In the genomic region with DNA sequence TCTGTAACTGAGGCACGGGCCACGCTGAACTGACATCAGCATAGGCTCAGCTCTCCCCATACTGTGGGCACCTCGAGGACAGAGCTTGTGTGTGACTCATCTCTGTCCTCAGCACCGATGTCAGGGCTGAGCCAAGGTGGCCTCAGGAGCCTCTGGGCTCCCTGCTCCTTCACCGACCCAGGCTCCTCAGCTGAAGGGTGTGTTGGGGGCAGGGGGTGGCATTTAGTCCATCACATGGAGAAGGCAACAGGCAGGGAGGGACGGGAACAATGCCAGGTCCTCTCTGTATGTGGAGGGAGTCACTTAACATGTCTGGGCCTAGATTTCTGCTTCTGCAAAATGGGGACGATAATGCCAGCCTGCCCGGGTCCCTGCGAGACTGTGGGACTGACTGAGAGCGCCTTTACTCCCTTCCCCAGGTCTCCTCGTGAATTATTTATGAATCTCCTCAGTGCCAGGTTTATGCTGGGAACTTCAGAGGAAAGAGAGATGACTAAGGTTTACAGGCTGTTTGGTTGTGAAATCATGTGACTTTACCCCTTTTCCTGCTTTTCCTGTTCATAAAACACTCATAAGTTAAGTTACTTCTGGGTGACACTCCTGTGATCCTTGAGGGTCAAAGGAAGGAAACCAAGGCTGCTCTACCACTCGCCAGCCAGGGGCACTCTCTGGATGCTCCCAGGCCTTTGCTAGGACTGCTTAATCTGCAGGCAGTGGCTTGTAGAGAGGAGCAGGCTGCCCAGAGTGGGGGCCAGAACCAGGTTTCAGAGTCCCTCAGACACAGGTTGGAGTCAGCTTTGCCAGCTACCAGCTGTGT, we compare ENCODE assay signal across 10 cellular contexts. TPM values are rescaled to one million over a fixed set of nuclear protein-coding genes. Genes with fewer than 3 reads are reported as not detected.
DNase-seq lines count a peak whose midpoint lies in the region; ATAC-seq and TF ChIP-seq lines count a peak whose summit lies in the region.
"Had no signal": no experiment of that assay in that cellular context is flagged by ENCODE, and none has a peak within 500 bp of the region (broad histone marks: within the 10 kb centered on the region; RNA-seq: fewer than 3 reads in every experiment).

No MANE protein-coding gene starts in this region.

- no peaks in the 10 kb centered on the region for H3K36me3 Mint-ChIP-seq in CD8-positive, alpha-beta memory T cell

- H3K9me3 ChIP-seq in CD8-positive, alpha-beta memory T cell (ENCODE audit: low read length) = no peaks in the 10 kb centered on the region

- H3K9me3 Mint-ChIP-seq in CD8-positive, alpha-beta memory T cell = no peaks in the 10 kb centered on the region
- H3K9me3 Mint-ChIP-seq: activated T-cell treated with anti-CD3 and anti-CD28 coated beads, Interleukin-2, amount 50 U/mL, for 4 hours had no signal

- H3K27ac Mint-ChIP-seq in CD8-positive, alpha-beta memory T cell = peak overlapping the region in 3 of 8 donors; percentile 12 to 56 (median 35)

- POLR2A ChIA-PET in CD8-positive, alpha-beta memory T cell (lab: Charles Lee) = interaction anchor here (0.5 kb wide), 1 partner anchor 119 kb away, joined by 7 read pairs; no protein-coding TSS in a partner anchor

- H3K4me3 Mint-ChIP-seq in CD8-positive, alpha-beta memory T cell = no peak overlapping the region
- H3K4me3 Mint-ChIP-seq: activated T-cell treated with anti-CD3 and anti-CD28 coated beads, Interleukin-2, amount 50 U/mL, for 4 hours had no signal

- no peak overlapping the region for H3K27ac ChIP-seq in CD8-positive, alpha-beta memory T cell (ENCODE audit: low read depth, low read length)

- ATAC-seq in HG03354 (IDR thresholded peaks at IDR 0.05; ENCODE audit: poor library complexity, severe bottlenecking, unreplicated experiment) = no peak
- ATAC-seq in HG03095 (IDR thresholded peaks at IDR 0.05; ENCODE audit: unreplicated experiment) = no peak
- ATAC-seq: activated T-cell treated with anti-CD3 and anti-CD28 coated beads, Interleukin-2, amount 50 U/mL, for 4 hours had no signal

- CTCF ChIA-PET in CD8-positive, alpha-beta memory T cell (lab: Charles Lee) = no interaction called here

- no peaks in the 10 kb centered on the region for H3K27me3 ChIP-seq in CD8-positive, alpha-beta memory T cell (ENCODE audit: insufficient read depth, low read length, poor library complexity, severe bottlenecking)

- DNase-seq in DMS53 treated with DMSO at 0.1 percent for 48 hours (lab: John Stamatoyannopoulos, UW; ENCODE audit: unreplicated experiment) = peak; percentile 87
- peak; percentile 65 for DNase-seq in NCI-H226
- peak; percentile 93 for DNase-seq in epithelial cell of proximal tubule (ENCODE audit: low read depth)
- DNase-seq in renal cortical epithelial cell (ENCODE audit: low read depth) = peak; percentile 99
- DNase-seq in OCI-M2 (lab: John Stamatoyannopoulos, UW; ENCODE audit: unreplicated experiment) = no peak
- DNase-seq in CD8-positive, alpha-beta memory T cell = no peak
- DNase-seq: activated T-cell treated with anti-CD3 and anti-CD28 coated beads, Interleukin-2, amount 50 U/mL, for 4 hours; NCI-H187 treated with DMSO at 0.1 percent for 48 hours had no signal

- TF ChIP-seq CTCF in epithelial cell of proximal tubule (conservative IDR thresholded peaks at IDR 0.05; ENCODE audit: low read depth, low read length) = peak; percentile 6

- no peak overlapping the region for H3K4me3 ChIP-seq in epithelial cell of proximal tubule (ENCODE audit: low read depth, low read length)
- no peak overlapping the region for H3K4me3 ChIP-seq in CD8-positive, alpha-beta memory T cell (ENCODE audit: low read length)

- no peaks in the 10 kb centered on the region for H3K4me1 ChIP-seq in CD8-positive, alpha-beta memory T cell (ENCODE audit: insufficient read depth, low read length)

- H3K4me1 Mint-ChIP-seq in CD8-positive, alpha-beta memory T cell = peaks cover 0 to 7% (median 0%) of the 10 kb centered on the region in 3 donors

- peaks cover 0 to 11% of the 10 kb centered on the region in 2 donors for H3K27me3 Mint-ChIP-seq in CD8-positive, alpha-beta memory T cell

- H3K36me3 ChIP-seq in CD8-positive, alpha-beta memory T cell (ENCODE audit: insufficient read depth, low read length) = no peaks in the 10 kb centered on the region

RNA-seq across cellular contexts. Expression of a gene that starts 16.2 kb away (rescaled TPM):
- 15.1 and 21.3 TPM in 2 replicates for total RNA-seq in epithelial cell of proximal tubule
- total RNA-seq in renal cortical epithelial cell = 24.5 and 79.0 TPM in 2 replicates
- under 1 TPM in 1 of 2 experiments, not detected in 1; 0.28 TPM for total RNA-seq in CD8-positive, alpha-beta memory T cell
- polyA plus RNA-seq in CD8-positive, alpha-beta memory T cell = not detected

Comparison
In these comparisons a context has a peak if more than half of its experiments do, and no peak if none do; other contexts are left out.
1. DNase-seq: peak in DMS53 treated with DMSO at 0.1 percent for 48 hours (single experiment), NCI-H226 (single experiment), epithelial cell of proximal tubule (single experiment) and renal cortical epithelial cell (single experiment); none in OCI-M2 (single experiment) and CD8-positive, alpha-beta memory T cell (0 of 5).
2. RNA of a gene that starts 16.2 kb away (total RNA-seq): 24.5 to 79.0 TPM in renal cortical epithelial cell and 15.1 to 21.3 TPM in epithelial cell of proximal tubule; 0.28 TPM in CD8-positive, alpha-beta memory T cell; every median in the first group is over 10 times any median in the second.